In genomic region chr18:58321986-58322385, GRCh38 we compare ENCODE assay signal across 8 cellular contexts.
A peak's percentile ranks its signal among the peaks of the same experiment; 100 is the strongest.
DNase-seq lines count a peak whose midpoint lies in the region; ATAC-seq and TF ChIP-seq lines count a peak whose summit lies in the region.

No MANE protein-coding gene starts in this region.

- H3K9me3 Mint-ChIP-seq in type B pancreatic cell: no peaks in the 10 kb centered on the region

- H3K4me1 Mint-ChIP-seq in type B pancreatic cell (ENCODE audit: unreplicated experiment): peaks cover 24% of the 10 kb centered on the region

- ATAC-seq in HG03354 (IDR thresholded peaks at IDR 0.05; ENCODE audit: poor library complexity, severe bottlenecking, unreplicated experiment): peak; percentile 78

- H3K36me3 Mint-ChIP-seq in type B pancreatic cell: peaks cover 14% of the 10 kb centered on the region

- H3K27me3 Mint-ChIP-seq in type B pancreatic cell: no peaks in the 10 kb centered on the region

- DNase-seq in activated CD4-positive, CD25-positive, alpha-beta regulatory T cell treated with anti-CD3 and anti-CD28 coated beads, Interleukin-2, amount 50 U/mL, for 16 hours (ENCODE audit: low read depth, low spot score): peak; percentile 33
- no peak for DNase-seq in activated CD4-positive, CD25-positive, alpha-beta regulatory T cell treated with anti-CD3 and anti-CD28 coated beads, Interleukin-2, amount 50 U/mL, for 72 hours
- DNase-seq in NCI-H526 (lab: John Stamatoyannopoulos, UW) (peak; percentile 74 to 84), epidermal melanocyte (ENCODE audit: insufficient read length, low spot score) (peak; percentile 63), mucosa of gallbladder (ENCODE audit: low spot score) (peak; percentile 77), type B pancreatic cell (ENCODE audit: extremely low spot score, unreplicated experiment) (no peak)
- DNase-seq in activated CD4-positive, alpha-beta T cell treated with anti-CD3 and anti-CD28 coated beads, Interleukin-2, amount 50 U/mL, for 48 hours: peak; percentile 56 to 63

- H3K4me3 Mint-ChIP-seq in type B pancreatic cell: no peak overlapping the region

- H3K27ac Mint-ChIP-seq in type B pancreatic cell: peak overlapping the region; percentile 87

- TF ChIP-seq CTCF in type B pancreatic cell (conservative IDR thresholded peaks at IDR 0.05): peak; percentile 66

Comparison
In these comparisons a context has a peak if more than half of its experiments do, and no peak if none do; other contexts are left out.
1. DNase-seq: peak in activated CD4-positive, CD25-positive, alpha-beta regulatory T cell treated with anti-CD3 and anti-CD28 coated beads, Interleukin-2, amount 50 U/mL, for 16 hours (single experiment), NCI-H526 (2 of 2), activated CD4-positive, alpha-beta T cell treated with anti-CD3 and anti-CD28 coated beads, Interleukin-2, amount 50 U/mL, for 48 hours (2 of 2), epidermal melanocyte (single experiment) and mucosa of gallbladder (single experiment); none in activated CD4-positive, CD25-positive, alpha-beta regulatory T cell treated with anti-CD3 and anti-CD28 coated beads, Interleukin-2, amount 50 U/mL, for 72 hours (single experiment) and type B pancreatic cell (single experiment).